ENCODE assay signal across 8 cellular contexts in genomic region chr3:35908366-35909232, GRCh38.
DNase-seq lines count a peak whose midpoint lies in the region; ATAC-seq and TF ChIP-seq lines count a peak whose summit lies in the region.

No MANE protein-coding gene starts in this region.

- no peaks in the 10 kb centered on the region for H4K20me1 ChIP-seq in PC-3 (ENCODE audit: low read length)

- intact Hi-C loops in PC-3 (cut with micrococcal nuclease) (loop anchor here (1.0 to 2.0 kb wide), 3 partner anchors 44 to 1928 kb away; no protein-coding TSS in a partner anchor), heart right ventricle (cut with DNase I) (loop anchor here in 1 of 10 donors (5.0 kb wide), 1 partner anchor 241 kb away; no protein-coding TSS in a partner anchor)

- H3K27ac ChIP-seq in PC-3 (ENCODE audit: low read length): no peak overlapping the region
- H3K27ac ChIP-seq in heart right ventricle: no peak overlapping the region

- TF ChIP-seq CTCF in GM20000 (IDR thresholded peaks at IDR 0.05; ENCODE audit: extremely low read depth, missing control alignments) (peak; percentile 36), PC-3 (conservative IDR thresholded peaks at IDR 0.05; ENCODE audit: low read depth, low read length) (peak; percentile 91), heart right ventricle (IDR thresholded peaks at IDR 0.05) (peak; percentile 56 to 83 (median 75))

- POLR2A ChIA-PET in PC-3 (lab: Charles Lee; ENCODE audit: unreplicated experiment): interaction anchor here (0.6 kb wide), 1 partner anchor 257 kb away, joined by 5 read pairs; no protein-coding TSS in a partner anchor

- ATAC-seq in PC-3 (peak; percentile 86), heart right ventricle (peak in 3 of 8 donors; percentile 39 to 74 (median 44)), HG03196 (IDR thresholded peaks at IDR 0.05; ENCODE audit: unreplicated experiment) (no peak)

- H3K9ac ChIP-seq in PC-3 (ENCODE audit: low read length): no peak overlapping the region

- H3K36me3 ChIP-seq in PC-3 (ENCODE audit: low read depth, low read length) (no peaks in the 10 kb centered on the region; the same call in 1 of the 2 replicates), heart right ventricle (no peaks in the 10 kb centered on the region)

- H3K27me3 ChIP-seq in PC-3 (ENCODE audit: low read length) (no peaks in the 10 kb centered on the region), heart right ventricle (peaks cover 0 to 7% (median 0%) of the 10 kb centered on the region in 7 donors)

- H3K4me1 ChIP-seq in PC-3 (ENCODE audit: insufficient read depth, low read length): no peaks in the 10 kb centered on the region
- H3K4me1 ChIP-seq in heart right ventricle: no peaks in the 10 kb centered on the region

- H3K4me2 ChIP-seq in PC-3 (ENCODE audit: low read length): no peak overlapping the region

- no peak overlapping the region for H2AFZ ChIP-seq in PC-3 (ENCODE audit: low read length)

- peak; percentile 27 for DNase-seq in Daoy (ENCODE audit: low read depth)
- peak; percentile 17 for DNase-seq in GM20000 (ENCODE audit: low spot score)
- DNase-seq in HUDEP-2 (lab: John Stamatoyannopoulos, UW; ENCODE audit: unreplicated experiment in 76 of 76): peak in 46 of 76 experiments; percentile 0 to 55 (median 26)
- DNase-seq in PC-3: peak; percentile 86
- peak; percentile 34 for DNase-seq in activated naive CD4-positive, alpha-beta T cell treated with anti-CD3 and anti-CD28 coated beads, Interleukin-2, amount 50 U/mL, for 16 hours
- DNase-seq in heart right ventricle: peak; percentile 15 to 52
- DNase-seq in putamen (ENCODE audit: low spot score): peak; percentile 87

- no peaks in the 10 kb centered on the region for H3K79me2 ChIP-seq in PC-3 (ENCODE audit: low read length)

- H3F3A ChIP-seq in PC-3 (ENCODE audit: low read length, unreplicated experiment): no peaks in the 10 kb centered on the region

- BruUV-seq in PC-3 (replicated peaks; lab: Mats Ljungman, UMichigan): no TSS peak

- H3K9me2 ChIP-seq in PC-3 (replicated peaks; ENCODE audit: low read length): no peaks in the 10 kb centered on the region

- 35 to 37% methylated on average over 9 of the region's 9 CpGs for WGBS in heart right ventricle, 2 donors

- H3K9me3 ChIP-seq in PC-3 (ENCODE audit: low read length) (no peaks in the 10 kb centered on the region), heart right ventricle (no peaks in the 10 kb centered on the region)

- H3K4me3 ChIP-seq in PC-3 (ENCODE audit: low read length) (no peak overlapping the region), heart right ventricle (no peak overlapping the region)

- CTCF ChIA-PET in PC-3 (lab: Charles Lee): interaction anchor here (0.6 to 0.9 kb wide), 7 partner anchors 25 to 1028 kb away, joined by 3 to 12 read pairs (median 3); no protein-coding TSS in a partner anchor

Comparison
In these comparisons a context has a peak if more than half of its experiments do, and no peak if none do; other contexts are left out.
1. DNase-seq: peak in every context shown above with its lines; median percentile 87 in putamen; 86 in PC-3; 34 in activated naive CD4-positive, alpha-beta T cell treated with anti-CD3 and anti-CD28 coated beads, Interleukin-2, amount 50 U/mL, for 16 hours; 34 in heart right ventricle; 27 in Daoy; 26 in HUDEP-2; 17 in GM20000.
2. CTCF ChIP-seq: peak in every context shown above with its lines; median percentile 91 in PC-3; 75 in heart right ventricle; 36 in GM20000.